ENCODE assay signal across 23 cellular contexts in genomic region chr7:119177863-119178262, GRCh38.
DNase-seq lines count a peak whose midpoint lies in the region; FAIRE-seq and TF ChIP-seq lines count a peak whose summit lies in the region.
"Had no signal": no experiment of that assay in that cellular context is flagged by ENCODE, and none has a peak within 500 bp of the region (broad histone marks: within the 10 kb centered on the region; RNA-seq: fewer than 3 reads in every experiment).

No MANE protein-coding gene starts in this region.

- no peak for TF ChIP-seq CTCF in SK-N-SH (IDR thresholded peaks at IDR 0.05)
- no peak for TF ChIP-seq CTCF in nephron (IDR thresholded peaks at IDR 0.05; ENCODE audit: unreplicated experiment in 3 of 3)
- TF ChIP-seq CTCF in right atrium auricular region (IDR thresholded peaks at IDR 0.05), result no peak

- H3K4me3 ChIP-seq in HUES6 (ENCODE audit: low read depth, low read length) (no peak overlapping the region), SK-N-SH (ENCODE audit: low read depth in 2 of 2, low read length in 1 of 2) (no peak overlapping the region), right atrium auricular region (no peak overlapping the region)
- H3K4me3 ChIP-seq: A549; BLaER1 treated with 17β-estradiol and CSF1 and Interleukin-3, amounts not matched to agents 10 nM and 100 nM; GM23248 had no signal

- DNase-seq in SK-N-SH, result no peak
- no peak for DNase-seq in D341Med (ENCODE audit: low spot score)
- DNase-seq in right atrium auricular region (ENCODE audit: low spot score), result no peak
- DNase-seq in NCI-H2196 treated with DMSO at 0.1 percent for 48 hours (lab: John Stamatoyannopoulos, UW; ENCODE audit: unreplicated experiment), result no peak
- no peak for DNase-seq in ecto neural progenitor cell (ENCODE audit: low spot score)
- DNase-seq: ACHN; AML-193; BE2C; CD4-positive, alpha-beta T cell; CD8-positive, alpha-beta memory T cell; DMS53; DMS79 treated with DMSO at 0.1 percent for 48 hours; GM23248; H9 had no signal

- H3K9me3 ChIP-seq in HUES6 (ENCODE audit: control insufficient read depth, insufficient read depth, low read depth, low read length), result no peaks in the 10 kb centered on the region
- no peaks in the 10 kb centered on the region for H3K9me3 ChIP-seq in SK-N-SH
- H3K9me3 ChIP-seq in right atrium auricular region, result peaks cover 0 to 4% of the 10 kb centered on the region in 2 donors
- H3K9me3 ChIP-seq: A549; BE2C; BLaER1 treated with 17β-estradiol and CSF1 and Interleukin-3, amounts not matched to agents 10 nM and 100 nM had no signal

- no peak overlapping the region for H3K9ac ChIP-seq in HUES6 (ENCODE audit: low read length)
- H3K9ac ChIP-seq in SK-N-SH, result no peak overlapping the region
- H3K9ac ChIP-seq: BLaER1 treated with 17β-estradiol and CSF1 and Interleukin-3, amounts not matched to agents 10 nM and 100 nM; GM23248 had no signal

- H3K4me1 Mint-ChIP-seq in nephron, result peaks cover 24% of the 10 kb centered on the region
- H3K4me1 Mint-ChIP-seq: CD14-positive monocyte; CD8-positive, alpha-beta memory T cell had no signal

- peak; percentile 16 for FAIRE-seq in A204.1 (lab: Jason Lieb, UNC)
- FAIRE-seq: A549, G401.6, GM12892 had no signal

- 0 out of 4 replicates have a peak, but pooled peaks of 1 of the 2 experiments have one; percentile 7 for TF ChIP-seq EP300 in SK-N-SH (IDR thresholded peaks at IDR 0.05; ENCODE audit: borderline replicate concordance in 1 of 2, low read depth in 1 of 2, low read length in 1 of 2)

- CTCF ChIA-PET in SK-N-SH (lab: Yijun Ruan, JAX), result interaction anchor here (0.9 to 4.0 kb wide), 10 partner anchors 8 to 825 kb away, joined by 3 to 88 read pairs (median 4); no protein-coding TSS in a partner anchor

- no peaks in the 10 kb centered on the region for H3K27me3 Mint-ChIP-seq in nephron (ENCODE audit: low read depth)
- H3K27me3 Mint-ChIP-seq: CD4-positive, alpha-beta T cell; CD8-positive, alpha-beta memory T cell had no signal

- H3K9me3 Mint-ChIP-seq in nephron, result peaks cover 4% of the 10 kb centered on the region
- H3K9me3 Mint-ChIP-seq: CD14-positive monocyte, H9 had no signal

- no peaks in the 10 kb centered on the region for H4K20me1 ChIP-seq in SK-N-SH (ENCODE audit: insufficient read depth)
- H4K20me1 ChIP-seq: BLaER1 treated with 17β-estradiol and CSF1 and Interleukin-3, amounts not matched to agents 10 nM and 100 nM had no signal

- POLR2A ChIA-PET in SK-N-SH (lab: Yijun Ruan, JAX), result no interaction called here

- H3K27ac ChIP-seq in HUES6 (ENCODE audit: low read depth, low read length), result peak overlapping the region; percentile 61; the same call in 1 of the 2 replicates
- H3K27ac ChIP-seq in SK-N-SH (ENCODE audit: low read depth in 2 of 2, low read length in 1 of 2), result no peak overlapping the region
- H3K27ac ChIP-seq in right atrium auricular region, result no peak overlapping the region
- H3K27ac ChIP-seq: 22Rv1; A549; BLaER1 treated with 17β-estradiol and CSF1 and Interleukin-3, amounts not matched to agents 10 nM and 100 nM; GM23248 had no signal

- no peaks in the 10 kb centered on the region for H3K9me2 ChIP-seq in SK-N-SH

- peak overlapping the region; percentile 28 to 81 (median 58) for H3K27ac Mint-ChIP-seq in nephron
- H3K27ac Mint-ChIP-seq: CD14-positive monocyte; CD4-positive, alpha-beta T cell; CD8-positive, alpha-beta memory T cell had no signal

- H3K27me3 ChIP-seq in HUES6 (ENCODE audit: control insufficient read depth, insufficient read depth, low read length) (no peaks in the 10 kb centered on the region), SK-N-SH (ENCODE audit: insufficient read depth) (no peaks in the 10 kb centered on the region), right atrium auricular region (no peaks in the 10 kb centered on the region)
- H3K27me3 ChIP-seq: BE2C; BLaER1 treated with 17β-estradiol and CSF1 and Interleukin-3, amounts not matched to agents 10 nM and 100 nM had no signal

- H3K4me2 ChIP-seq in SK-N-SH, result no peak overlapping the region
- H3K4me2 ChIP-seq: A549; BLaER1 treated with 17β-estradiol and CSF1 and Interleukin-3, amounts not matched to agents 10 nM and 100 nM had no signal

- no peak overlapping the region for H2AFZ ChIP-seq in SK-N-SH (ENCODE audit: low read depth)
- H2AFZ ChIP-seq: GM23248 had no signal

- H3K36me3 ChIP-seq in HUES6 (ENCODE audit: control insufficient read depth, insufficient read depth, low read length) (no peaks in the 10 kb centered on the region), SK-N-SH (replicated peaks in 1 of 2; ENCODE audit: control insufficient read depth in 1 of 2, insufficient read depth in 2 of 2, low read length in 1 of 2) (no peaks in the 10 kb centered on the region), right atrium auricular region (no peaks in the 10 kb centered on the region)
- H3K36me3 ChIP-seq: BE2C; BLaER1 treated with 17β-estradiol and CSF1 and Interleukin-3, amounts not matched to agents 10 nM and 100 nM had no signal

- no peaks in the 10 kb centered on the region for H3F3A ChIP-seq in SK-N-SH (replicated peaks; ENCODE audit: insufficient read depth)

- no peaks in the 10 kb centered on the region for H3K36me3 Mint-ChIP-seq in nephron (ENCODE audit: low read depth)
- H3K36me3 Mint-ChIP-seq: CD14-positive monocyte; CD8-positive, alpha-beta memory T cell had no signal

- H3K4me1 ChIP-seq in HUES6 (ENCODE audit: control insufficient read depth, insufficient read depth, low read length) (peaks cover 21% of the 10 kb centered on the region), SK-N-SH (ENCODE audit: control insufficient read depth in 1 of 2, insufficient read depth in 2 of 2, low read depth in 1 of 2, low read length in 1 of 2) (peaks cover 0 to 3% of the 10 kb centered on the region in 2 experiments; a peak in 2 of 4 replicates), right atrium auricular region (no peaks in the 10 kb centered on the region)
- H3K4me1 ChIP-seq: A549; BE2C; BLaER1 treated with 17β-estradiol and CSF1 and Interleukin-3, amounts not matched to agents 10 nM and 100 nM had no signal

- TF ChIP-seq RAD21 in SK-N-SH (IDR thresholded peaks at IDR 0.05; ENCODE audit: low read length), result no peak

- no peak overlapping the region for H3K4me3 Mint-ChIP-seq in nephron
- H3K4me3 Mint-ChIP-seq: CD14-positive monocyte; CD4-positive, alpha-beta T cell; CD8-positive, alpha-beta memory T cell; H9 had no signal

- H3K79me2 ChIP-seq in SK-N-SH (ENCODE audit: insufficient read depth), result no peaks in the 10 kb centered on the region

TF ChIP-seq in SK-N-SH, 30 proteins besides CTCF, POLR2A, EP300 and RAD21:
- TF ChIP-seq SIN3A (IDR thresholded peaks at IDR 0.05; ENCODE audit: borderline replicate concordance, low read depth, low read length) (no peak), RCOR1 (IDR thresholded peaks at IDR 0.05; ENCODE audit: low read length) (peak; percentile 37; the same call in 1 of the 2 replicates), GABPA (IDR thresholded peaks at IDR 0.05; ENCODE audit: low read depth) (no peak)
- TF ChIP-seq, protein P1, sequence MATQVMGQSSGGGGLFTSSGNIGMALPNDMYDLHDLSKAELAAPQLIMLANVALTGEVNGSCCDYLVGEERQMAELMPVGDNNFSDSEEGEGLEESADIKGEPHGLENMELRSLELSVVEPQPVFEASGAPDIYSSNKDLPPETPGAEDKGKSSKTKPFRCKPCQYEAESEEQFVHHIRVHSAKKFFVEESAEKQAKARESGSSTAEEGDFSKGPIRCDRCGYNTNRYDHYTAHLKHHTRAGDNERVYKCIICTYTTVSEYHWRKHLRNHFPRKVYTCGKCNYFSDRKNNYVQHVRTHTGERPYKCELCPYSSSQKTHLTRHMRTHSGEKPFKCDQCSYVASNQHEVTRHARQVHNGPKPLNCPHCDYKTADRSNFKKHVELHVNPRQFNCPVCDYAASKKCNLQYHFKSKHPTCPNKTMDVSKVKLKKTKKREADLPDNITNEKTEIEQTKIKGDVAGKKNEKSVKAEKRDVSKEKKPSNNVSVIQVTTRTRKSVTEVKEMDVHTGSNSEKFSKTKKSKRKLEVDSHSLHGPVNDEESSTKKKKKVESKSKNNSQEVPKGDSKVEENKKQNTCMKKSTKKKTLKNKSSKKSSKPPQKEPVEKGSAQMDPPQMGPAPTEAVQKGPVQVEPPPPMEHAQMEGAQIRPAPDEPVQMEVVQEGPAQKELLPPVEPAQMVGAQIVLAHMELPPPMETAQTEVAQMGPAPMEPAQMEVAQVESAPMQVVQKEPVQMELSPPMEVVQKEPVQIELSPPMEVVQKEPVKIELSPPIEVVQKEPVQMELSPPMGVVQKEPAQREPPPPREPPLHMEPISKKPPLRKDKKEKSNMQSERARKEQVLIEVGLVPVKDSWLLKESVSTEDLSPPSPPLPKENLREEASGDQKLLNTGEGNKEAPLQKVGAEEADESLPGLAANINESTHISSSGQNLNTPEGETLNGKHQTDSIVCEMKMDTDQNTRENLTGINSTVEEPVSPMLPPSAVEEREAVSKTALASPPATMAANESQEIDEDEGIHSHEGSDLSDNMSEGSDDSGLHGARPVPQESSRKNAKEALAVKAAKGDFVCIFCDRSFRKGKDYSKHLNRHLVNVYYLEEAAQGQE (IDR thresholded peaks at IDR 0.05; ENCODE audit: low read depth, low read length), result no peak
